Comparison of ENCODE assay signal across 8 cellular contexts in the genomic region with DNA sequence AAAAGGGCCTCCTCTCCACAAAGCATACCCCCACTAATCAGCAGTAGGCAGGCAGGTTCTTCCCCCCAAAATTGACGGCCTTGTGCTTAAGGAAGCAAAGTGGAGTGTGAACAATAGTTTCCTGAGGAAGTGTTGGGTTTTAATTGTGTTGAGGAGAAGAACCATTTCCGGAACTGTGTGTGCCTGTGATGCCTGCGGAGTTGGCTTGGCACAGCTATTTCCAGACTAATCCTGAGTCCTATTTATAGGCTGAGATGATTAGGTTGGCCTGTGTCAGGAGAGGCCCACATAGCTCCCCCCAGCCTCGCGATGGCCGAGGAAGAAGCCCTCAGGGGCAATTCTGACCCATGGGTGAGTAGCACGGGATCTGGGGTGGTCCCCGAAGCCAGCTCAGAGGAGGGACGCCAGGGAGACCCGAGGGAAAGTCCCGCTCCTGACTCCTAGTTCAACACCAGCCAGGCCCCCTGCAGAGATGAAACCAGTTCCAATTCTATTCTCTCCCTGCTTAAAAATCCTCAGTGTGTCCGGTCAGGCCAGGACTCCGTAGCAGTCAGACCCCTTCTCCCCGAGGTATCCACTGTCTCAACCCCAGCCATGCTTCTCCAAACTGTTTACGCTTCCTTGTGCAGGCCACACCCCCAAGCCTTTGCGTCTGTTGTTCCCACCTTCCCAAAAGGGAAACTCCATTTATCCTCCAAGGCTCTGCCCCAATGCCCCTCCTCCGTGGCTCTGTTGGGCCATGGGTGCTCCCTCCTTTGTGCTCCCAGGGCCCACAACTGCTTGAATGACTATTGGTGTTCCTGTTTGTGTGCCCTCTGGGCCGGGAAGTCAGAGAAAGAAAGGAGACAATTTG.
DNase-seq lines count a peak whose midpoint lies in the region; ATAC-seq lines count a peak whose summit lies in the region.

No MANE protein-coding gene starts in this region.

- H3K27ac ChIP-seq in iPS-20b (ENCODE audit: low read length) (no peak overlapping the region), skin epidermis (peak overlapping the region; percentile 55 to 97 (median 89))

- no peaks in the 10 kb centered on the region for H3K9me3 ChIP-seq in iPS-20b (ENCODE audit: insufficient read depth, low read depth, low read length)

- H3K36me3 Mint-ChIP-seq in activated naive CD8-positive, alpha-beta T cell, result peaks cover 5% of the 10 kb centered on the region
- H3K36me3 Mint-ChIP-seq in activated naive CD8-positive, alpha-beta T cell treated with anti-CD3 and anti-CD28 coated beads, Interleukin-2, amount 50 U/mL, for 24 hours (ENCODE audit: low read depth), result peaks cover 2% of the 10 kb centered on the region

- no peak for ATAC-seq in activated naive CD8-positive, alpha-beta T cell treated with anti-CD3 and anti-CD28 coated beads, Interleukin-2, amount 50 U/mL, for 24 hours

- no peaks in the 10 kb centered on the region for H3K36me3 ChIP-seq in iPS-20b (ENCODE audit: insufficient read depth, low read depth, low read length)

- no peaks in the 10 kb centered on the region for H3K27me3 Mint-ChIP-seq in activated naive CD8-positive, alpha-beta T cell
- H3K27me3 Mint-ChIP-seq in activated naive CD8-positive, alpha-beta T cell treated with anti-CD3 and anti-CD28 coated beads, Interleukin-2, amount 50 U/mL, for 24 hours, result no peaks in the 10 kb centered on the region

- H3K4me3 ChIP-seq in iPS-20b (ENCODE audit: low read length) (peak overlapping the region; percentile 53), skin epidermis (no peak overlapping the region)

- no peak overlapping the region for H3K4me3 Mint-ChIP-seq in activated naive CD8-positive, alpha-beta T cell
- no peak overlapping the region for H3K4me3 Mint-ChIP-seq in activated naive CD8-positive, alpha-beta T cell treated with anti-CD3 and anti-CD28 coated beads, Interleukin-2, amount 50 U/mL, for 24 hours

- DNase-seq in activated naive CD8-positive, alpha-beta T cell treated with anti-CD3 and anti-CD28 coated beads, Interleukin-2, amount 50 U/mL, for 24 hours, result no peak
- DNase-seq in astrocyte of the hippocampus (ENCODE audit: low read depth, low spot score), result peak; percentile 74
- no peak for DNase-seq in NCI-H2107 (lab: John Stamatoyannopoulos, UW)
- no peak for DNase-seq in stimulated activated CD4-positive, alpha-beta T cell treated with anti-CD3 and anti-CD28 coated beads, Interleukin-2, amount 100 ng/mL, for 48 hours
- no peak for DNase-seq in NCI-H524 treated with DMSO at 0.1 percent for 48 hours (lab: John Stamatoyannopoulos, UW)

- peaks cover 81% of the 10 kb centered on the region for H3K27me3 ChIP-seq in iPS-20b (ENCODE audit: insufficient read depth, low read length)

- peak overlapping the region; percentile 47 for H3K27ac Mint-ChIP-seq in activated naive CD8-positive, alpha-beta T cell
- H3K27ac Mint-ChIP-seq in activated naive CD8-positive, alpha-beta T cell treated with anti-CD3 and anti-CD28 coated beads, Interleukin-2, amount 50 U/mL, for 24 hours, result no peak overlapping the region

- no peaks in the 10 kb centered on the region for H3K9me3 Mint-ChIP-seq in activated naive CD8-positive, alpha-beta T cell (ENCODE audit: low read depth)
- H3K9me3 Mint-ChIP-seq in activated naive CD8-positive, alpha-beta T cell treated with anti-CD3 and anti-CD28 coated beads, Interleukin-2, amount 50 U/mL, for 24 hours, result no peaks in the 10 kb centered on the region

- H3K4me1 Mint-ChIP-seq in activated naive CD8-positive, alpha-beta T cell (ENCODE audit: low read depth), result peaks cover 16% of the 10 kb centered on the region
- H3K4me1 Mint-ChIP-seq in activated naive CD8-positive, alpha-beta T cell treated with anti-CD3 and anti-CD28 coated beads, Interleukin-2, amount 50 U/mL, for 24 hours, result peaks cover 31% of the 10 kb centered on the region

- H3K4me1 ChIP-seq in iPS-20b (ENCODE audit: insufficient read depth, low read length), result peaks cover 32% of the 10 kb centered on the region

- H3K9ac ChIP-seq in iPS-20b (ENCODE audit: low read depth, low read length), result peak overlapping the region; percentile 11; the same call in 1 of the 2 replicates
